In the genomic region with DNA sequence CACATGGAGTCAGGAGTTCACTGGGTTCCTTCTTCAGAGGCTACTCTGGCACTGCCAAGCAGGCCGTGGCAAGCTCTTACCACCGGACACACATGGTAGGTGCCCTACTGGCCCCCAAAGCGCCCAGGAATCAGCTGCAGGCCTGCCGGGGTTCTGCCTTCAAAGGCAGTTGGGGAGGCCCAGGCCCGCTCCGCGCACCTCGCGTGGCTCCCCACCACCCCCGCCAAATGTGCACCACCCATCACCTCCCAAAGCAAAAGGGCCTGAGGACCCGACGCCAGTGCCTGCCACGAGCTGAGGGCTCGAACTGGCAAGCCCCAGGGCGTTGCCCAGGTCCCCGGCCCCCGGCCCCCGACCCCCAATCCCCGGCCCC, we compare ENCODE assay signal across 1 cellular context.
TF ChIP-seq lines count a peak whose summit lies in the region.

No MANE protein-coding gene starts in this region.

TF ChIP-seq in H1, 55 proteins besides CTCF, POLR2A, EP300 and RAD21 (continued from another document):
- TF ChIP-seq SP1 (IDR thresholded peaks at IDR 0.05; ENCODE audit: low read depth, low read length) (no peak), HDAC2 (IDR thresholded peaks at IDR 0.05; ENCODE audit: borderline replicate concordance in 1 of 2, low read depth in 2 of 2, low read length in 2 of 2) (no peak), CBX8 (IDR thresholded peaks at IDR 0.05; ENCODE audit: borderline replicate concordance, low read depth, low read length) (no peak), NANOG (IDR thresholded peaks at IDR 0.05; ENCODE audit: insufficient read depth, low read depth, low read length, poor library complexity, severe bottlenecking) (no peak), RXRA (IDR thresholded peaks at IDR 0.05; ENCODE audit: insufficient read depth, low read depth, low read length) (no peak), SIN3A (conservative IDR thresholded peaks at IDR 0.05 in 1 of 2, IDR thresholded peaks at IDR 0.05 in 1 of 2; ENCODE audit: low read depth in 1 of 2, low read length in 2 of 2) (no peak), CHD1 (IDR thresholded peaks at IDR 0.05; ENCODE audit: low read depth, low read length) (no peak), SAP30 (IDR thresholded peaks at IDR 0.05; ENCODE audit: insufficient read depth, insufficient replicate concordance, low read length) (no peak), TAF1 (IDR thresholded peaks at IDR 0.05; ENCODE audit: low read depth, low read length) (no peak), RBBP5 (IDR thresholded peaks at IDR 0.05; ENCODE audit: borderline replicate concordance, low read depth, low read length) (no peak), GABPA (IDR thresholded peaks at IDR 0.05; ENCODE audit: borderline replicate concordance, insufficient read depth, low read length) (no peak), PHF8 (conservative IDR thresholded peaks at IDR 0.05; ENCODE audit: low read depth, low read length) (no peak), BRCA1 (IDR thresholded peaks at IDR 0.05; ENCODE audit: low read depth, low read length) (no peak)
- TF ChIP-seq, protein P1, sequence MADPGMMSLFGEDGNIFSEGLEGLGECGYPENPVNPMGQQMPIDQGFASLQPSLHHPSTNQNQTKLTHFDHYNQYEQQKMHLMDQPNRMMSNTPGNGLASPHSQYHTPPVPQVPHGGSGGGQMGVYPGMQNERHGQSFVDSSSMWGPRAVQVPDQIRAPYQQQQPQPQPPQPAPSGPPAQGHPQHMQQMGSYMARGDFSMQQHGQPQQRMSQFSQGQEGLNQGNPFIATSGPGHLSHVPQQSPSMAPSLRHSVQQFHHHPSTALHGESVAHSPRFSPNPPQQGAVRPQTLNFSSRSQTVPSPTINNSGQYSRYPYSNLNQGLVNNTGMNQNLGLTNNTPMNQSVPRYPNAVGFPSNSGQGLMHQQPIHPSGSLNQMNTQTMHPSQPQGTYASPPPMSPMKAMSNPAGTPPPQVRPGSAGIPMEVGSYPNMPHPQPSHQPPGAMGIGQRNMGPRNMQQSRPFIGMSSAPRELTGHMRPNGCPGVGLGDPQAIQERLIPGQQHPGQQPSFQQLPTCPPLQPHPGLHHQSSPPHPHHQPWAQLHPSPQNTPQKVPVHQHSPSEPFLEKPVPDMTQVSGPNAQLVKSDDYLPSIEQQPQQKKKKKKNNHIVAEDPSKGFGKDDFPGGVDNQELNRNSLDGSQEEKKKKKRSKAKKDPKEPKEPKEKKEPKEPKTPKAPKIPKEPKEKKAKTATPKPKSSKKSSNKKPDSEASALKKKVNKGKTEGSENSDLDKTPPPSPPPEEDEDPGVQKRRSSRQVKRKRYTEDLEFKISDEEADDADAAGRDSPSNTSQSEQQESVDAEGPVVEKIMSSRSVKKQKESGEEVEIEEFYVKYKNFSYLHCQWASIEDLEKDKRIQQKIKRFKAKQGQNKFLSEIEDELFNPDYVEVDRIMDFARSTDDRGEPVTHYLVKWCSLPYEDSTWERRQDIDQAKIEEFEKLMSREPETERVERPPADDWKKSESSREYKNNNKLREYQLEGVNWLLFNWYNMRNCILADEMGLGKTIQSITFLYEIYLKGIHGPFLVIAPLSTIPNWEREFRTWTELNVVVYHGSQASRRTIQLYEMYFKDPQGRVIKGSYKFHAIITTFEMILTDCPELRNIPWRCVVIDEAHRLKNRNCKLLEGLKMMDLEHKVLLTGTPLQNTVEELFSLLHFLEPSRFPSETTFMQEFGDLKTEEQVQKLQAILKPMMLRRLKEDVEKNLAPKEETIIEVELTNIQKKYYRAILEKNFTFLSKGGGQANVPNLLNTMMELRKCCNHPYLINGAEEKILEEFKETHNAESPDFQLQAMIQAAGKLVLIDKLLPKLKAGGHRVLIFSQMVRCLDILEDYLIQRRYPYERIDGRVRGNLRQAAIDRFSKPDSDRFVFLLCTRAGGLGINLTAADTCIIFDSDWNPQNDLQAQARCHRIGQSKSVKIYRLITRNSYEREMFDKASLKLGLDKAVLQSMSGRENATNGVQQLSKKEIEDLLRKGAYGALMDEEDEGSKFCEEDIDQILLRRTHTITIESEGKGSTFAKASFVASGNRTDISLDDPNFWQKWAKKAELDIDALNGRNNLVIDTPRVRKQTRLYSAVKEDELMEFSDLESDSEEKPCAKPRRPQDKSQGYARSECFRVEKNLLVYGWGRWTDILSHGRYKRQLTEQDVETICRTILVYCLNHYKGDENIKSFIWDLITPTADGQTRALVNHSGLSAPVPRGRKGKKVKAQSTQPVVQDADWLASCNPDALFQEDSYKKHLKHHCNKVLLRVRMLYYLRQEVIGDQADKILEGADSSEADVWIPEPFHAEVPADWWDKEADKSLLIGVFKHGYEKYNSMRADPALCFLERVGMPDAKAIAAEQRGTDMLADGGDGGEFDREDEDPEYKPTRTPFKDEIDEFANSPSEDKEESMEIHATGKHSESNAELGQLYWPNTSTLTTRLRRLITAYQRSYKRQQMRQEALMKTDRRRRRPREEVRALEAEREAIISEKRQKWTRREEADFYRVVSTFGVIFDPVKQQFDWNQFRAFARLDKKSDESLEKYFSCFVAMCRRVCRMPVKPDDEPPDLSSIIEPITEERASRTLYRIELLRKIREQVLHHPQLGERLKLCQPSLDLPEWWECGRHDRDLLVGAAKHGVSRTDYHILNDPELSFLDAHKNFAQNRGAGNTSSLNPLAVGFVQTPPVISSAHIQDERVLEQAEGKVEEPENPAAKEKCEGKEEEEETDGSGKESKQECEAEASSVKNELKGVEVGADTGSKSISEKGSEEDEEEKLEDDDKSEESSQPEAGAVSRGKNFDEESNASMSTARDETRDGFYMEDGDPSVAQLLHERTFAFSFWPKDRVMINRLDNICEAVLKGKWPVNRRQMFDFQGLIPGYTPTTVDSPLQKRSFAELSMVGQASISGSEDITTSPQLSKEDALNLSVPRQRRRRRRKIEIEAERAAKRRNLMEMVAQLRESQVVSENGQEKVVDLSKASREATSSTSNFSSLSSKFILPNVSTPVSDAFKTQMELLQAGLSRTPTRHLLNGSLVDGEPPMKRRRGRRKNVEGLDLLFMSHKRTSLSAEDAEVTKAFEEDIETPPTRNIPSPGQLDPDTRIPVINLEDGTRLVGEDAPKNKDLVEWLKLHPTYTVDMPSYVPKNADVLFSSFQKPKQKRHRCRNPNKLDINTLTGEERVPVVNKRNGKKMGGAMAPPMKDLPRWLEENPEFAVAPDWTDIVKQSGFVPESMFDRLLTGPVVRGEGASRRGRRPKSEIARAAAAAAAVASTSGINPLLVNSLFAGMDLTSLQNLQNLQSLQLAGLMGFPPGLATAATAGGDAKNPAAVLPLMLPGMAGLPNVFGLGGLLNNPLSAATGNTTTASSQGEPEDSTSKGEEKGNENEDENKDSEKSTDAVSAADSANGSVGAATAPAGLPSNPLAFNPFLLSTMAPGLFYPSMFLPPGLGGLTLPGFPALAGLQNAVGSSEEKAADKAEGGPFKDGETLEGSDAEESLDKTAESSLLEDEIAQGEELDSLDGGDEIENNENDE (IDR thresholded peaks at IDR 0.05; ENCODE audit: insufficient replicate concordance, low read length) = no peak
